Comparison of ENCODE assay signal across 19 cellular contexts in the genomic region with DNA sequence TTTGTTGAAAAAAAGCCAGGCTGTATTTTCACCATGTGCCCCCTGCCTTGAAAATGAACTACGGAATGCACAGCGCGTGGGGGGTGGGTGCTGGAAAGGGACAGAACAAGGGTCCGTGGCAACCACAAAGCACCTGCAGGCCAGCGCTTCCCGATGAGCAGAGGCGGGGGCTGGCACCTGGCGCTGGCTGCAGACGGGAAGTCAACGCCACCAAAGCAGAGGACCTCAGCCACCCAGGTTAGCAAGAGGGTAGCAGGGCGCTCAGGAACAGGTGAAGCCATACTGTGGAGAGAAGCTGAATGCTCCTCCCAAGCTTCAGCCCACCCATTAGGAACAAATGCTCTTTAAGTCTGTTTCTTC.
A peak's percentile ranks its signal among the peaks of the same experiment; 100 is the strongest.
DNase-seq lines count a peak whose midpoint lies in the region; ATAC-seq and TF ChIP-seq lines count a peak whose summit lies in the region.
"Had no signal": no experiment of that assay in that cellular context is flagged by ENCODE, and none has a peak within 500 bp of the region (broad histone marks: within the 10 kb centered on the region; RNA-seq: fewer than 3 reads in every experiment).

No MANE protein-coding gene starts in this region.

- no peak overlapping the region for H3K14ac ChIP-seq in neuronal stem cell (ENCODE audit: low read length)

- no peak overlapping the region for H4K8ac ChIP-seq in neuronal stem cell (ENCODE audit: low read depth, low read length)

- no CpG with 5 or more reads among the region's 11 CpGs for WGBS in neuronal stem cell (ENCODE audit: extremely low coverage in 2 of 2, insufficient read length in 2 of 2, insufficient replicate concordance in 1 of 2), 2 donors

- CTCF ChIA-PET in activated CD4-positive, alpha-beta T cell treated with anti-CD3 and anti-CD28 coated beads, Interleukin-2, amount 10 ng/mL, durations not matched to agents 7 days and 5 days (lab: Charles Lee), result interaction anchor here (2.1 to 2.4 kb wide), 2 partner anchors 8 to 13 kb away, joined by 6 to 8 read pairs; no protein-coding TSS in a partner anchor
- CTCF ChIA-PET in activated B cell treated with CpG ODN at 0.5 μM for 24 hours (lab: Charles Lee), result interaction anchor here (1.0 to 2.4 kb wide), 4 partner anchors 22 to 68 kb away, joined by 3 to 6 read pairs (median 5); no protein-coding TSS in a partner anchor

- no peak overlapping the region for H4K91ac ChIP-seq in neuronal stem cell (ENCODE audit: low read depth, low read length, poor library complexity)

- no peak overlapping the region for H2AK5ac ChIP-seq in neuronal stem cell (ENCODE audit: low read depth, low read length)

- H3K27ac ChIP-seq in neuronal stem cell (replicated peaks; ENCODE audit: low read length), result no peak overlapping the region
- H3K27ac ChIP-seq: neutrophil, vagina, WERI-Rb-1 had no signal

- H2BK12ac ChIP-seq in neuronal stem cell (ENCODE audit: low read length), result no peak overlapping the region

- H3K9me3 ChIP-seq in neuronal stem cell (replicated peaks in 1 of 2; ENCODE audit: control insufficient read depth in 2 of 2, insufficient read depth in 1 of 2, low read depth in 1 of 2, low read length in 2 of 2) (no peaks in the 10 kb centered on the region), MG63 (no peaks in the 10 kb centered on the region)
- H3K9me3 ChIP-seq: neutrophil, vagina had no signal

- no peak overlapping the region for H2BK120ac ChIP-seq in neuronal stem cell (ENCODE audit: low read depth, low read length)

- H3K27ac Mint-ChIP-seq in activated CD4-positive, alpha-beta T cell treated with anti-CD3 and anti-CD28 coated beads, Interleukin-2, amount 10 ng/mL, durations not matched to agents 7 days and 5 days, result peak overlapping the region; percentile 87
- peak overlapping the region; percentile 82 for H3K27ac Mint-ChIP-seq in activated B cell treated with CpG ODN at 0.5 μM for 24 hours
- H3K27ac Mint-ChIP-seq: activated T-helper 2 cell treated with anti-CD3 and anti-CD28 coated beads, Interferon-gamma antibody, Interleukin-2, Interleukin-4, amounts not matched to agents 10 μg/mL and 5 μg/mL and 100 μg/mL, durations not matched to agents 14 hours and 24 hours and 36 hours; mesothelial cell of epicardium had no signal

- H3K4me3 Mint-ChIP-seq in activated CD4-positive, alpha-beta T cell treated with anti-CD3 and anti-CD28 coated beads, Interleukin-2, amount 10 ng/mL, durations not matched to agents 7 days and 5 days, result no peak overlapping the region
- H3K4me3 Mint-ChIP-seq in activated B cell treated with CpG ODN at 0.5 μM for 24 hours, result peak overlapping the region; percentile 19
- H3K4me3 Mint-ChIP-seq: mesothelial cell of epicardium had no signal

- H2AFZ ChIP-seq in neuronal stem cell (ENCODE audit: low read length), result no peak overlapping the region

- POLR2A ChIA-PET in activated CD4-positive, alpha-beta T cell treated with anti-CD3 and anti-CD28 coated beads, Interleukin-2, amount 10 ng/mL, durations not matched to agents 7 days and 5 days (lab: Charles Lee), result no interaction called here
- POLR2A ChIA-PET in activated B cell treated with CpG ODN at 0.5 μM for 24 hours (lab: Charles Lee), result interaction anchor here (0.6 to 2.5 kb wide), 10 partner anchors 10 to 763 kb away, joined by 3 to 12 read pairs (median 5); partner anchors contain the start of gene KLHDC4

- H3K4me2 ChIP-seq in neuronal stem cell (ENCODE audit: insufficient read depth, low read length, poor library complexity, severe bottlenecking), result no peak overlapping the region

- H3K18ac ChIP-seq in neuronal stem cell (ENCODE audit: low read length), result no peak overlapping the region

- H3K9ac ChIP-seq in neuronal stem cell (ENCODE audit: low read depth, low read length, poor library complexity), result no peak overlapping the region

- H3K23ac ChIP-seq in neuronal stem cell (ENCODE audit: low read depth, low read length, poor library complexity), result peak overlapping the region; percentile 37

- H3K9me3 Mint-ChIP-seq in activated CD4-positive, alpha-beta T cell treated with anti-CD3 and anti-CD28 coated beads, Interleukin-2, amount 10 ng/mL, durations not matched to agents 7 days and 5 days, result no peaks in the 10 kb centered on the region
- no peaks in the 10 kb centered on the region for H3K9me3 Mint-ChIP-seq in activated B cell treated with CpG ODN at 0.5 μM for 24 hours
- H3K9me3 Mint-ChIP-seq: activated T-helper 2 cell treated with anti-CD3 and anti-CD28 coated beads, Interferon-gamma antibody, Interleukin-2, Interleukin-4, amounts not matched to agents 10 μg/mL and 5 μg/mL and 100 μg/mL, durations not matched to agents 14 hours and 24 hours and 36 hours; mesothelial cell of epicardium had no signal

- no peak overlapping the region for H3K4ac ChIP-seq in neuronal stem cell (ENCODE audit: low read length)

- DNase-seq in activated CD4-positive, alpha-beta T cell treated with anti-CD3 and anti-CD28 coated beads, Interleukin-2, amount 10 ng/mL, durations not matched to agents 7 days and 5 days, result no peak
- no peak for DNase-seq in activated CD4-positive, alpha-beta T cell treated with anti-CD3 and anti-CD28 coated beads, Interleukin-2, amount 50 U/mL, for 1 hour
- no peak for DNase-seq in activated B cell treated with CpG ODN at 0.5 μM for 24 hours
- DNase-seq in neuronal stem cell (ENCODE audit: low spot score), result no peak
- DNase-seq in NCI-H446 treated with DMSO at 0.1 percent for 48 hours (lab: John Stamatoyannopoulos, UW), result no peak
- DNase-seq in MG63, result no peak
- DNase-seq: ACHN; head of caudate nucleus; KG1; NCI-H2029; NCI-H510A treated with DMSO at 0.1 percent for 48 hours; stimulated activated CD8-positive, alpha-beta memory T cell treated with anti-CD3 and anti-CD28 coated beads, Interleukin-4, amount 100 ng/mL, for 48 hours; WERI-Rb-1 had no signal

- peaks cover 0 to 10% of the 10 kb centered on the region in 2 donors for H3K4me1 ChIP-seq in neuronal stem cell (ENCODE audit: control insufficient read depth in 2 of 2, insufficient read depth in 1 of 2, low read depth in 1 of 2, low read length in 2 of 2)
- H3K4me1 ChIP-seq: vagina had no signal

- no peak for TF ChIP-seq CTCF in activated B cell treated with CpG ODN at 0.5 μM for 24 hours (IDR thresholded peaks at IDR 0.05)

- peak; percentile 2 for ATAC-seq in GM18907 (IDR thresholded peaks at IDR 0.05; ENCODE audit: unreplicated experiment)
- peak; percentile 22 for ATAC-seq in activated B cell treated with CpG ODN at 0.5 μM for 24 hours (ENCODE audit: low read depth)
- ATAC-seq in GM18520 (IDR thresholded peaks at IDR 0.05; ENCODE audit: unreplicated experiment), result no peak

- H3K79me1 ChIP-seq in neuronal stem cell (ENCODE audit: low read depth, low read length), result peaks cover 9% of the 10 kb centered on the region

- H3K36me3 ChIP-seq in neuronal stem cell (replicated peaks in 1 of 2; ENCODE audit: control insufficient read depth in 2 of 2, insufficient read depth in 2 of 2, low read length in 2 of 2), result peaks cover 19 to 74% of the 10 kb centered on the region in 2 donors
- H3K36me3 ChIP-seq in MG63, result no peaks in the 10 kb centered on the region

- H2BK15ac ChIP-seq in neuronal stem cell (ENCODE audit: low read length), result no peak overlapping the region

- H3K4me3 ChIP-seq in neuronal stem cell (ENCODE audit: low read length in 2 of 2) (no peak overlapping the region), MG63 (no peak overlapping the region)
- H3K4me3 ChIP-seq: vagina had no signal

- no peak overlapping the region for H2BK5ac ChIP-seq in neuronal stem cell (ENCODE audit: low read length)

- H3K27me3 ChIP-seq in neuronal stem cell (ENCODE audit: control insufficient read depth in 3 of 3, insufficient read depth in 3 of 3, low read depth in 1 of 3, low read length in 3 of 3) (no peaks in the 10 kb centered on the region), MG63 (no peaks in the 10 kb centered on the region)
- H3K27me3 ChIP-seq: neutrophil, vagina had no signal

- peaks cover 32% of the 10 kb centered on the region for H3K36me3 Mint-ChIP-seq in activated CD4-positive, alpha-beta T cell treated with anti-CD3 and anti-CD28 coated beads, Interleukin-2, amount 10 ng/mL, durations not matched to agents 7 days and 5 days (ENCODE audit: low read depth)
- peaks cover 17% of the 10 kb centered on the region for H3K36me3 Mint-ChIP-seq in activated B cell treated with CpG ODN at 0.5 μM for 24 hours (ENCODE audit: low read depth)

- intact Hi-C loops in activated B cell treated with CpG ODN at 0.5 μM for 24 hours (cut with micrococcal nuclease), result loop anchor here (2.0 to 10.0 kb wide), 5 partner anchors 24 to 1139 kb away; partner anchors contain the start of genes KLHDC4, SLC7A5 and ZCCHC14

- no peaks in the 10 kb centered on the region for H3K27me3 Mint-ChIP-seq in activated CD4-positive, alpha-beta T cell treated with anti-CD3 and anti-CD28 coated beads, Interleukin-2, amount 10 ng/mL, durations not matched to agents 7 days and 5 days
- no peaks in the 10 kb centered on the region for H3K27me3 Mint-ChIP-seq in activated B cell treated with CpG ODN at 0.5 μM for 24 hours

- peaks cover 57% of the 10 kb centered on the region for H3K4me1 Mint-ChIP-seq in activated CD4-positive, alpha-beta T cell treated with anti-CD3 and anti-CD28 coated beads, Interleukin-2, amount 10 ng/mL, durations not matched to agents 7 days and 5 days
- peaks cover 58% of the 10 kb centered on the region for H3K4me1 Mint-ChIP-seq in activated B cell treated with CpG ODN at 0.5 μM for 24 hours
- H3K4me1 Mint-ChIP-seq: mesothelial cell of epicardium had no signal
